In the genomic region with DNA sequence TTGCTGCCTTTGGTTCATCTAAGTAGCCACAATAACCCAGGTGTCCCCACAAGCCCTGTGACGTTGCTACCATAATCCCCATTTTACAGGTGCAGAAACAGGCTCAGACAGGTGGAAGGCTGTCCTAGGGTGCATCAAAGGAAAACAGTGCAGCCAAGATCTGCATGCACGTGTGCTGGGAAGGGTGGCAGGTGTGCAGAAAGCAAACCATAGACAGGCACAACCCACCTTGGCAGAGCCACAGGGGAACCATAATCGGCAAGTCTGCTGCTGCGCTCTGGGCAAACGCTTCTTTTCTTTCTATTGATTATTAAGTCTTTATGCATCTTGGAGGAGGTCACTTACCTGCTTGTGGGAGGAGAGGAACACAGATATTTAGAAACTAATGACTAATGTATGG, we compare ENCODE assay signal across 36 cellular contexts. TPM values are rescaled to one million over a fixed set of nuclear protein-coding genes. Genes with fewer than 3 reads are reported as not detected.
"Had no signal": no experiment of that assay in that cellular context is flagged by ENCODE, and none has a peak within 500 bp of the region (broad histone marks: within the 10 kb centered on the region; RNA-seq: fewer than 3 reads in every experiment).

No MANE protein-coding gene starts in this region.

- DNase-seq: activated B cell treated with CpG ODN at 0.5 μM for 24 hours; activated CD4-positive, alpha-beta T cell treated with anti-CD3 and anti-CD28 coated beads for 48 hours; activated CD4-positive, alpha-beta T cell treated with anti-CD3 and anti-CD28 coated beads, Interleukin-2, amount 50 U/mL, for 1 hour; activated CD4-positive, alpha-beta T cell treated with anti-CD3 and anti-CD28 coated beads, Interleukin-2, amount 50 U/mL, for 48 hours; activated CD8-positive, alpha-beta memory T cell treated with anti-CD3 and anti-CD28 coated beads for 24 hours; activated CD8-positive, alpha-beta T cell treated with anti-CD3 and anti-CD28 coated beads for 36 hours; activated effector memory CD4-positive, alpha-beta T cell treated with Interleukin-2 at 50 U/mL for 16 hours; activated gamma-delta T cell treated with Interleukin-2 at 50 U/mL for 16 hours; activated naive CD4-positive, alpha-beta T cell treated with anti-CD3 and anti-CD28 coated beads, Interleukin-2, amount 50 U/mL, for 16 hours; activated naive CD4-positive, alpha-beta T cell treated with Interleukin-2 at 50 U/mL for 16 hours; activated T-cell treated with anti-CD3 and anti-CD28 coated beads, Interleukin-2, amount 50 U/mL, for 4 hours; amniotic stem cell; anterior cingulate cortex; central memory CD4-positive, alpha-beta T cell; cerebellar nuclear complex; colonic mucosa; effector CD8-positive, alpha-beta T cell; esophagus squamous epithelium; foreskin melanocyte; heart left ventricle; T-helper 1 cell; T-helper 17 cell; T1000; WERI-Rb-1 had no signal

- H3K4me3 ChIP-seq: breast epithelium, cardiac muscle cell, colonic mucosa, esophagus squamous epithelium, heart left ventricle had no signal

- H3K36me3 Mint-ChIP-seq: activated naive CD8-positive, alpha-beta T cell had no signal

- ATAC-seq: activated CD4-positive, CD25-positive, alpha-beta regulatory T cell treated with anti-CD3 and anti-CD28 coated beads, Interleukin-2, amount 50 U/mL, for 24 hours; activated CD8-positive, alpha-beta T cell treated with anti-CD3 and anti-CD28 coated beads for 36 hours; activated T-cell treated with anti-CD3 and anti-CD28 coated beads, Interleukin-2, amount 50 U/mL, for 4 hours; activated T-helper 17 cell treated with anti-CD3 and anti-CD28 coated beads, Interleukin-2, amount 50 U/mL, for 72 hours; heart left ventricle; T-helper 17 cell had no signal

- H3K36me3 ChIP-seq: breast epithelium, cardiac muscle cell, colonic mucosa, esophagus squamous epithelium, heart left ventricle, WERI-Rb-1 had no signal

- H3K4me3 Mint-ChIP-seq: activated B cell treated with CpG ODN at 0.5 μM for 24 hours; activated CD8-positive, alpha-beta T cell treated with anti-CD3 and anti-CD28 coated beads for 36 hours; activated naive CD8-positive, alpha-beta T cell; activated T-cell treated with anti-CD3 and anti-CD28 coated beads, Interleukin-2, amount 50 U/mL, for 4 hours; activated T-helper 17 cell treated with anti-CD3 and anti-CD28 coated beads, Interleukin-2, amount 50 U/mL, for 72 hours; T-helper 17 cell; T-helper 2 cell treated with Interferon-gamma antibody and Interleukin-4, amounts not matched to agents 5 μg/mL and 100 μg/mL, for 36 hours had no signal

- H3K9me3 ChIP-seq: breast epithelium, colonic mucosa, esophagus squamous epithelium, heart left ventricle had no signal

- H3K27ac ChIP-seq: breast epithelium, cardiac muscle cell, colonic mucosa, epithelial cell of prostate, esophagus squamous epithelium, heart left ventricle, WERI-Rb-1 had no signal

- H3K4me1 ChIP-seq: breast epithelium, colonic mucosa, esophagus squamous epithelium had no signal

- H3K4me1 Mint-ChIP-seq: activated B cell treated with CpG ODN at 0.5 μM for 24 hours; activated T-helper 17 cell treated with anti-CD3 and anti-CD28 coated beads, Interleukin-2, amount 50 U/mL, for 72 hours; T-helper 17 cell had no signal

- FAIRE-seq: astrocyte, endometrium, endothelial cell of umbilical vein had no signal

- H3K27me3 ChIP-seq: cardiac muscle cell, colonic mucosa, heart left ventricle had no signal

- H3K9me3 Mint-ChIP-seq: activated B cell treated with CpG ODN at 0.5 μM for 24 hours; activated CD8-positive, alpha-beta T cell treated with anti-CD3 and anti-CD28 coated beads for 36 hours; activated T-cell treated with anti-CD3 and anti-CD28 coated beads, Interleukin-2, amount 50 U/mL, for 4 hours; activated T-helper 17 cell treated with anti-CD3 and anti-CD28 coated beads, Interleukin-2, amount 50 U/mL, for 72 hours; T-helper 2 cell treated with Interferon-gamma antibody and Interleukin-4, amounts not matched to agents 5 μg/mL and 100 μg/mL, for 36 hours had no signal

- H3K27ac Mint-ChIP-seq: activated B cell treated with CpG ODN at 0.5 μM for 24 hours; activated CD8-positive, alpha-beta T cell treated with anti-CD3 and anti-CD28 coated beads for 36 hours; activated naive CD8-positive, alpha-beta T cell; activated T-helper 17 cell treated with anti-CD3 and anti-CD28 coated beads, Interleukin-2, amount 50 U/mL, for 72 hours; T-helper 17 cell; T-helper 2 cell treated with Interferon-gamma antibody and Interleukin-4, amounts not matched to agents 5 μg/mL and 100 μg/mL, for 36 hours had no signal

RNA-seq across cellular contexts. Expression of a gene that starts 7.1 kb away (rescaled TPM):
- total RNA-seq: activated B cell treated with CpG ODN at 0.5 μM for 24 hours; activated CD8-positive, alpha-beta T cell treated with anti-CD3 and anti-CD28 coated beads for 36 hours; activated T-cell treated with anti-CD3 and anti-CD28 coated beads, Interleukin-2, amount 50 U/mL, for 4 hours; activated T-helper 17 cell treated with anti-CD3 and anti-CD28 coated beads, Interleukin-2, amount 50 U/mL, for 72 hours; breast epithelium; dermis microvascular lymphatic vessel endothelial cell; endothelial cell of umbilical vein; esophagus squamous epithelium; fibroblast of lung; T-helper 17 cell had no signal
- polyA plus RNA-seq: endothelial cell of umbilical vein, fibroblast of lung had no signal
